ENCODE assay signal across 20 cellular contexts in genomic region chr2:6452702-6453481, GRCh38.
DNase-seq lines count a peak whose midpoint lies in the region; ATAC-seq, FAIRE-seq and TF ChIP-seq lines count a peak whose summit lies in the region.
"Had no signal": no experiment of that assay in that cellular context is flagged by ENCODE, and none has a peak within 500 bp of the region (broad histone marks: within the 10 kb centered on the region; RNA-seq: fewer than 3 reads in every experiment).

No MANE protein-coding gene starts in this region.

- H4K91ac ChIP-seq in H9 (ENCODE audit: insufficient read length, low read depth, low read length): no peak overlapping the region

- H3K79me1 ChIP-seq in H9 (ENCODE audit: insufficient read depth, low read depth, low read length, poor library complexity, severe bottlenecking): no peaks in the 10 kb centered on the region

- H3K14ac ChIP-seq in H9 (ENCODE audit: insufficient read depth, low read length): no peak overlapping the region

- no peak overlapping the region for H2BK15ac ChIP-seq in H9 (ENCODE audit: low read depth, low read length)

- H3K27me3 ChIP-seq in H9 (ENCODE audit: insufficient read depth, low read length): no peaks in the 10 kb centered on the region

- no peak overlapping the region for H3K9ac ChIP-seq in H9 (ENCODE audit: extremely low read depth, insufficient read length, low read length)

- no peak overlapping the region for H3K4me2 ChIP-seq in H9 (ENCODE audit: insufficient read depth, insufficient read length, low read length)

- no peaks in the 10 kb centered on the region for H3K9me3 ChIP-seq in H9 (ENCODE audit: control insufficient read depth, low read depth, low read length)

- H3K23ac ChIP-seq in H9 (ENCODE audit: insufficient read length, low read depth, low read length): no peak overlapping the region

- no peak overlapping the region for H3K4ac ChIP-seq in H9 (ENCODE audit: low read depth, low read length)

- H3K9me3 Mint-ChIP-seq in H9: peaks cover 16 to 18% of the 10 kb centered on the region in 2 experiments
- H3K9me3 Mint-ChIP-seq: activated CD4-positive, alpha-beta T cell treated with anti-CD3 and anti-CD28 coated beads, Interleukin-2, amount 10 ng/mL, durations not matched to agents 24 days and 14 days had no signal

- H3K36me3 Mint-ChIP-seq in H9 (ENCODE audit: insufficient read depth in 1 of 3, low read depth in 3 of 3): peaks cover 8 to 12% (median 12%) of the 10 kb centered on the region in 3 experiments
- H3K36me3 Mint-ChIP-seq: stimulated activated naive B cell treated with anti-CD40 and anti-IgM and Interleukin-4, amounts not matched to agents 10 μg/mL and 1 μg/mL and 100 μg/mL, for 72 hours had no signal

- no peak for ATAC-seq in GM21619 (IDR thresholded peaks at IDR 0.05; ENCODE audit: unreplicated experiment)
- ATAC-seq: activated T-cell treated with anti-CD3 and anti-CD28 coated beads, Interleukin-2, amount 50 U/mL, for 72 hours; stimulated activated naive B cell treated with anti-CD40 and anti-IgM and Interleukin-4, amounts not matched to agents 10 μg/mL and 1 μg/mL and 100 μg/mL, for 72 hours; T-helper 17 cell had no signal

- no peak overlapping the region for H2BK12ac ChIP-seq in H9 (ENCODE audit: insufficient read length, low read depth, low read length)

- H3K23me2 ChIP-seq in H9 (ENCODE audit: insufficient read length, low read depth, low read length, poor library complexity, severe bottlenecking): no peaks in the 10 kb centered on the region

- no peak for FAIRE-seq in frontal cortex (lab: Jason Lieb, UNC)
- FAIRE-seq: astrocyte, G401.6, kidney had no signal

- H2BK5ac ChIP-seq in H9 (ENCODE audit: insufficient read length, low read length): no peak overlapping the region

- no peak overlapping the region for H3T11ph ChIP-seq in H9 (ENCODE audit: low read length)

- H2BK20ac ChIP-seq in H9 (ENCODE audit: low read depth, low read length, poor library complexity, severe bottlenecking): no peak overlapping the region

- no peaks in the 10 kb centered on the region for H3K4me1 ChIP-seq in H9 (ENCODE audit: insufficient read depth, low read length)

- no peak overlapping the region for H2AFZ ChIP-seq in H9 (ENCODE audit: low read length)

- H4K5ac ChIP-seq in H9 (ENCODE audit: insufficient read length, low read depth, low read length): no peak overlapping the region

- no peaks in the 10 kb centered on the region for H4K20me1 ChIP-seq in H9 (ENCODE audit: control insufficient read depth, insufficient read depth, insufficient read length)

- H3K4me3 Mint-ChIP-seq in H9: no peak overlapping the region
- H3K4me3 Mint-ChIP-seq: activated CD4-positive, alpha-beta T cell treated with anti-CD3 and anti-CD28 coated beads, Interleukin-2, amount 10 ng/mL, durations not matched to agents 24 days and 14 days; activated T-cell treated with anti-CD3 and anti-CD28 coated beads, Interleukin-2, amount 50 U/mL, for 72 hours; naive B cell; stimulated activated naive B cell treated with anti-CD40 and anti-IgM and Interleukin-4, amounts not matched to agents 10 μg/mL and 1 μg/mL and 100 μg/mL, for 72 hours; T-helper 17 cell had no signal

- no peak overlapping the region for H3K18ac ChIP-seq in H9 (ENCODE audit: insufficient read length, low read depth, low read length)

- H4K8ac ChIP-seq in H9 (replicated peaks; ENCODE audit: insufficient read length, low read depth, low read length): no peak overlapping the region

- peaks cover 7 to 10% of the 10 kb centered on the region in 2 experiments for H3K4me1 Mint-ChIP-seq in H9
- H3K4me1 Mint-ChIP-seq: activated CD4-positive, alpha-beta T cell treated with anti-CD3 and anti-CD28 coated beads, Interleukin-2, amount 10 ng/mL, durations not matched to agents 24 days and 14 days; naive B cell; stimulated activated naive B cell treated with anti-CD40 and anti-IgM and Interleukin-4, amounts not matched to agents 10 μg/mL and 1 μg/mL and 100 μg/mL, for 72 hours; T-helper 17 cell had no signal

- no peak overlapping the region for H3K27ac Mint-ChIP-seq in H9
- H3K27ac Mint-ChIP-seq: activated CD4-positive, alpha-beta T cell treated with anti-CD3 and anti-CD28 coated beads, Interleukin-2, amount 10 ng/mL, durations not matched to agents 24 days and 14 days; activated T-cell treated with anti-CD3 and anti-CD28 coated beads, Interleukin-2, amount 50 U/mL, for 72 hours; naive B cell; stimulated activated naive B cell treated with anti-CD40 and anti-IgM and Interleukin-4, amounts not matched to agents 10 μg/mL and 1 μg/mL and 100 μg/mL, for 72 hours; T-helper 17 cell had no signal

- no peak overlapping the region for H3K56ac ChIP-seq in H9 (ENCODE audit: insufficient read length, low read depth, low read length)

- no peak overlapping the region for H2BK120ac ChIP-seq in H9 (ENCODE audit: low read depth, low read length, poor library complexity, severe bottlenecking)

- WGBS in H9 (ENCODE audit: extremely low coverage, insufficient read length, low lambda C conversion rate): no CpG with 5 or more reads among the region's 4 CpGs

- no peaks in the 10 kb centered on the region for H3K27me3 Mint-ChIP-seq in H9 (ENCODE audit: low read depth)
- H3K27me3 Mint-ChIP-seq: activated CD4-positive, alpha-beta T cell treated with anti-CD3 and anti-CD28 coated beads, Interleukin-2, amount 10 ng/mL, durations not matched to agents 24 days and 14 days; T-helper 17 cell had no signal

- DNase-seq in EH (ENCODE audit: low read depth) (peak; percentile 23), H9 (peak; percentile 49), SK-N-DZ (ENCODE audit: low spot score) (peak; percentile 9), islet precursor cell (peak; percentile 61), foreskin melanocyte (no peak), NCI-H2081 (lab: John Stamatoyannopoulos, UW) (no peak), frontal cortex (ENCODE audit: low spot score in 2 of 2) (no peak)
- DNase-seq: activated CD4-positive, alpha-beta T cell treated with anti-CD3 and anti-CD28 coated beads, Interleukin-2, amount 10 ng/mL, durations not matched to agents 24 days and 14 days; activated T-cell treated with anti-CD3 and anti-CD28 coated beads, Interleukin-2, amount 50 U/mL, for 72 hours; C1 segment of cervical spinal cord; Kasumi-1; kidney; naive B cell; NCI-H2081 treated with DMSO at 0.1 percent for 48 hours; stimulated activated CD4-positive, alpha-beta T cell treated with anti-CD3 and anti-CD28 coated beads, Interleukin-4, amount 100 ng/mL, for 24 hours; stimulated activated naive B cell treated with anti-CD40 and anti-IgM and Interleukin-4, amounts not matched to agents 10 μg/mL and 1 μg/mL and 100 μg/mL, for 72 hours; T-helper 17 cell had no signal

- H3K27ac ChIP-seq in H9 (ENCODE audit: insufficient read length, low read depth, low read length): no peak overlapping the region

- no peaks in the 10 kb centered on the region for H3K79me2 ChIP-seq in H9 (ENCODE audit: insufficient read depth, low read length)

- H2AK5ac ChIP-seq in H9 (ENCODE audit: insufficient read length, low read length): no peak overlapping the region

- peak; percentile 56; the same call in 2 of the 3 replicates for TF ChIP-seq CTCF in H9 (conservative IDR thresholded peaks at IDR 0.05)

Comparison
In these comparisons a context has a peak if more than half of its experiments do, and no peak if none do; other contexts are left out.
1. DNase-seq: peak in EH (single experiment), H9 (single experiment), SK-N-DZ (single experiment) and islet precursor cell (single experiment); none in foreskin melanocyte (single experiment), NCI-H2081 (0 of 2) and frontal cortex (0 of 2).